ENCODE assay signal across 8 cellular contexts in the genomic region with DNA sequence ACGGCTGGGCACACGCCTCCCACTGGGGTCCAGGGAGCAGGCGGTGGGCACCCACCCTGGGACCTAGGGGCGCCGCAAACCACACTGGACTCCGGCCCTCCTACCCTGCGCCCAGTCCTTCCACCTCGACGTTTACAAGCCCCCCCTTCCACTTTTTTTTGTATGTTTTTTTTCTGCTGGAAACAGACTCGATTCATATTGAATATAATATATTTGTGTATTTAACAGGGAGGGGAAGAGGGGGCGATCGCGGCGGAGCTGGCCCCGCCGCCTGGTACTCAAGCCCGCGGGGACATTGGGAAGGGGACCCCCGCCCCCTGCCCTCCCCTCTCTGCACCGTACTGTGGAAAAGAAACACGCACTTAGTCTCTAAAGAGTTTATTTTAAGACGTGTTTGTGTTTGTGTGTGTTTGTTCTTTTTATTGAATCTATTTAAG. TPM values are rescaled to one million over a fixed set of nuclear protein-coding genes. Genes with fewer than 3 reads are reported as not detected.
DNase-seq lines count a peak whose midpoint lies in the region; ATAC-seq, FAIRE-seq and TF ChIP-seq lines count a peak whose summit lies in the region.

No MANE protein-coding gene starts in this region.

- H3K27me3 ChIP-seq in HL-60 (ENCODE audit: insufficient read depth, poor library complexity, severe bottlenecking) = no peaks in the 10 kb centered on the region
- H3K27me3 ChIP-seq in small intestine (ENCODE audit: control insufficient read depth in 2 of 2, insufficient read depth in 2 of 2, low read length in 2 of 2) = no peaks in the 10 kb centered on the region

- H3K4me3 ChIP-seq in HL-60 (replicated peaks; ENCODE audit: insufficient read depth, low read length) (peak overlapping the region; percentile 91), WI38 (ENCODE audit: low read depth, low read length) (peak overlapping the region; percentile 91), foreskin fibroblast (ENCODE audit: low read depth in 1 of 2, low read length in 2 of 2) (peak overlapping the region; percentile 79 to 99), small intestine (ENCODE audit: low read depth in 1 of 2, low read length in 2 of 2) (peak overlapping the region; percentile 85 to 89)

- DNase-seq in HL-60 (ENCODE audit: low read depth in 1 of 2, low spot score in 1 of 2) = no peak
- DNase-seq in foreskin fibroblast = no peak
- DNase-seq in small intestine = no peak
- no peak for DNase-seq in superior temporal gyrus (ENCODE audit: extremely low spot score)
- no peak for DNase-seq in SIG-M5 treated with dmso at 0.1 percent for 504 hours (lab: John Stamatoyannopoulos, UW; ENCODE audit: unreplicated experiment)
- no peak for DNase-seq in NCI-H1092 (lab: John Stamatoyannopoulos, UW)

- TF ChIP-seq CTCF in HL-60 (IDR thresholded peaks at IDR 0.05; ENCODE audit: insufficient read depth, low read length) (no peak), WI38 (IDR thresholded peaks at IDR 0.05; ENCODE audit: low read depth, low read length) (no peak), foreskin fibroblast (IDR thresholded peaks at IDR 0.05; ENCODE audit: low read depth, low read length) (no peak)

- 0 to 1% (median 0%) methylated on average over 22 of the region's 22 CpGs for WGBS in small intestine, 3 donors

- H3K9me3 ChIP-seq in small intestine (ENCODE audit: control insufficient read depth, low read depth) = no peaks in the 10 kb centered on the region

- FAIRE-seq in small intestine (lab: Jason Lieb, UNC) = no peak

- H3K36me3 ChIP-seq in small intestine (ENCODE audit: control insufficient read depth in 2 of 2, insufficient read depth in 2 of 2, low read length in 2 of 2) = no peaks in the 10 kb centered on the region

- H3K27ac ChIP-seq in HL-60 (replicated peaks) (peak overlapping the region; percentile 95), small intestine (ENCODE audit: low read depth in 1 of 2, low read length in 1 of 2) (peak overlapping the region; percentile 98 to 99)

- no peak for ATAC-seq in GM21723 (IDR thresholded peaks at IDR 0.05; ENCODE audit: unreplicated experiment)

- peaks cover 0 to 3% of the 10 kb centered on the region in 2 donors for H3K4me1 ChIP-seq in small intestine (ENCODE audit: control insufficient read depth in 2 of 2, insufficient read depth in 1 of 2, low read depth in 1 of 2, low read length in 1 of 2)

RNA-seq across cellular contexts. Expression of a gene that starts 1.6 kb away (rescaled TPM):
- polyA plus RNA-seq in small intestine = 100 to 1,000 TPM in 1 of 3 donors, 10 to 100 TPM in 2; 44.7 to 214 (median 54.6) TPM

RNA-seq across cellular contexts. Expression of a gene that starts 8.7 kb away (rescaled TPM):
- 100 to 1,000 TPM; 390 to 523 (median 442) TPM for polyA plus RNA-seq in small intestine

RNA-seq across cellular contexts. Expression of a gene that starts 9.0 kb away (rescaled TPM):
- 1 to 10 TPM in 2 of 3 donors, not detected in 1; 3.1 to 4.0 TPM for polyA plus RNA-seq in small intestine

RNA-seq across cellular contexts. Expression of a gene that starts 13.5 kb away (rescaled TPM):
- 10 to 100 TPM in 1 of 3 donors, 1 to 10 TPM in 2; 3.1 to 22.3 (median 7.0) TPM for polyA plus RNA-seq in small intestine

RNA-seq across cellular contexts. Expression of a gene that starts 17.5 kb away (rescaled TPM):
- 100 to 1,000 TPM in 2 of 3 donors, 10 to 100 TPM in 1; 61.8 to 206 (median 134) TPM for polyA plus RNA-seq in small intestine
